Comparison of ENCODE assay signal across 26 cellular contexts in genomic region chr16:85838381-85838780, GRCh38. TPM values are rescaled to one million over a fixed set of nuclear protein-coding genes. Genes with fewer than 3 reads are reported as not detected.
A peak's percentile ranks its signal among the peaks of the same experiment; 100 is the strongest.
DNase-seq lines count a peak whose midpoint lies in the region; ATAC-seq and TF ChIP-seq lines count a peak whose summit lies in the region.
"Had no signal": no experiment of that assay in that cellular context is flagged by ENCODE, and none has a peak within 500 bp of the region (broad histone marks: within the 10 kb centered on the region; RNA-seq: fewer than 3 reads in every experiment).

No MANE protein-coding gene starts in this region.

- peaks cover 0 to 6% of the 10 kb centered on the region in 2 donors for H3K4me1 Mint-ChIP-seq in natural killer cell treated with Interleukin-12 subunit alpha and Interleukin-12 subunit beta and Interleukin-15 and Interleukin-18, amount 100 ng/mL, for 72 hours (ENCODE audit: low read depth in 2 of 2)
- H3K4me1 Mint-ChIP-seq in natural killer cell: peaks cover 0 to 5% of the 10 kb centered on the region in 2 donors
- peaks cover 10% of the 10 kb centered on the region for H3K4me1 Mint-ChIP-seq in memory B cell
- no peaks in the 10 kb centered on the region for H3K4me1 Mint-ChIP-seq in activated T-helper 1 cell treated with anti-CD3 and anti-CD28 coated beads, Interleukin-12 subunit alpha, Interleukin-12 subunit beta, Interleukin-2, Interleukin-4 antibody, amounts not matched to agents 30 ng/mL and 10 ng/mL and 1 ng/mL, durations not matched to agents 14 hours and 24 hours and 36 hours (ENCODE audit: low read depth)
- H3K4me1 Mint-ChIP-seq: activated naive CD8-positive, alpha-beta T cell treated with anti-CD3 and anti-CD28 coated beads, Interleukin-2, amount 50 U/mL, for 24 hours; CD4-positive, alpha-beta memory T cell had no signal

- peaks cover 10 to 16% of the 10 kb centered on the region in 2 donors for H3K27me3 Mint-ChIP-seq in natural killer cell treated with Interleukin-12 subunit alpha and Interleukin-12 subunit beta and Interleukin-15 and Interleukin-18, amount 100 ng/mL, for 72 hours
- H3K27me3 Mint-ChIP-seq in natural killer cell (ENCODE audit: low read depth in 2 of 2): peaks cover 17 to 20% of the 10 kb centered on the region in 2 donors
- H3K27me3 Mint-ChIP-seq in memory B cell: peaks cover 7% of the 10 kb centered on the region
- H3K27me3 Mint-ChIP-seq in activated T-helper 1 cell treated with anti-CD3 and anti-CD28 coated beads, Interleukin-12 subunit alpha, Interleukin-12 subunit beta, Interleukin-2, Interleukin-4 antibody, amounts not matched to agents 30 ng/mL and 10 ng/mL and 1 ng/mL, durations not matched to agents 14 hours and 24 hours and 36 hours (ENCODE audit: insufficient read depth): peaks cover 21% of the 10 kb centered on the region

- TF ChIP-seq CTCF in natural killer cell (IDR thresholded peaks at IDR 0.05): no peak

- H3K9me3 Mint-ChIP-seq in natural killer cell treated with Interleukin-12 subunit alpha and Interleukin-12 subunit beta and Interleukin-15 and Interleukin-18, amount 100 ng/mL, for 72 hours: no peaks in the 10 kb centered on the region
- H3K9me3 Mint-ChIP-seq in natural killer cell (no peaks in the 10 kb centered on the region), memory B cell (peaks cover 2% of the 10 kb centered on the region)
- H3K9me3 Mint-ChIP-seq in activated T-helper 1 cell treated with anti-CD3 and anti-CD28 coated beads, Interleukin-12 subunit alpha, Interleukin-12 subunit beta, Interleukin-2, Interleukin-4 antibody, amounts not matched to agents 30 ng/mL and 10 ng/mL and 1 ng/mL, durations not matched to agents 14 hours and 24 hours and 36 hours: no peaks in the 10 kb centered on the region
- H3K9me3 Mint-ChIP-seq: activated naive CD8-positive, alpha-beta T cell treated with anti-CD3 and anti-CD28 coated beads, Interleukin-2, amount 50 U/mL, for 24 hours; effector memory CD8-positive, alpha-beta T cell had no signal

- intact Hi-C loops in natural killer cell (cut with micrococcal nuclease): no loop called here
- intact Hi-C loops in activated T-helper 1 cell treated with anti-CD3 and anti-CD28 coated beads, Interleukin-12 subunit alpha, Interleukin-12 subunit beta, Interleukin-2, Interleukin-4 antibody, amounts not matched to agents 30 ng/mL and 10 ng/mL and 1 ng/mL, durations not matched to agents 14 hours and 24 hours and 36 hours (cut with micrococcal nuclease): no loop called here

- H3K36me3 Mint-ChIP-seq in natural killer cell treated with Interleukin-12 subunit alpha and Interleukin-12 subunit beta and Interleukin-15 and Interleukin-18, amount 100 ng/mL, for 72 hours: no peaks in the 10 kb centered on the region
- H3K36me3 Mint-ChIP-seq in natural killer cell: no peaks in the 10 kb centered on the region
- H3K36me3 Mint-ChIP-seq in memory B cell: peaks cover 2% of the 10 kb centered on the region
- H3K36me3 Mint-ChIP-seq in activated T-helper 1 cell treated with anti-CD3 and anti-CD28 coated beads, Interleukin-12 subunit alpha, Interleukin-12 subunit beta, Interleukin-2, Interleukin-4 antibody, amounts not matched to agents 30 ng/mL and 10 ng/mL and 1 ng/mL, durations not matched to agents 14 hours and 24 hours and 36 hours (ENCODE audit: low read depth): no peaks in the 10 kb centered on the region
- H3K36me3 Mint-ChIP-seq: CD4-positive, alpha-beta memory T cell had no signal

- no peak for ATAC-seq in natural killer cell treated with Interleukin-12 subunit alpha and Interleukin-12 subunit beta and Interleukin-15 and Interleukin-18, amount 100 ng/mL, for 72 hours
- ATAC-seq in natural killer cell (no peak), memory B cell (ENCODE audit: low read depth) (peak; percentile 17), esophagus mucosa (no peak)
- ATAC-seq: activated naive CD8-positive, alpha-beta T cell treated with anti-CD3 and anti-CD28 coated beads, Interleukin-2, amount 50 U/mL, for 24 hours; effector memory CD8-positive, alpha-beta T cell; PC-3; sciatic nerve; SK-N-SH treated with all-trans-retinoic acid at 6 μM for 48 hours had no signal

- no peak overlapping the region for H3K27ac Mint-ChIP-seq in natural killer cell treated with Interleukin-12 subunit alpha and Interleukin-12 subunit beta and Interleukin-15 and Interleukin-18, amount 100 ng/mL, for 72 hours
- H3K27ac Mint-ChIP-seq in natural killer cell (no peak overlapping the region), memory B cell (no peak overlapping the region)
- no peak overlapping the region for H3K27ac Mint-ChIP-seq in activated T-helper 1 cell treated with anti-CD3 and anti-CD28 coated beads, Interleukin-12 subunit alpha, Interleukin-12 subunit beta, Interleukin-2, Interleukin-4 antibody, amounts not matched to agents 30 ng/mL and 10 ng/mL and 1 ng/mL, durations not matched to agents 14 hours and 24 hours and 36 hours
- H3K27ac Mint-ChIP-seq: activated naive CD8-positive, alpha-beta T cell treated with anti-CD3 and anti-CD28 coated beads, Interleukin-2, amount 50 U/mL, for 24 hours; CD4-positive, alpha-beta memory T cell had no signal

- no peak overlapping the region for H3K4me3 Mint-ChIP-seq in natural killer cell treated with Interleukin-12 subunit alpha and Interleukin-12 subunit beta and Interleukin-15 and Interleukin-18, amount 100 ng/mL, for 72 hours
- no peak overlapping the region for H3K4me3 Mint-ChIP-seq in natural killer cell
- H3K4me3 Mint-ChIP-seq in memory B cell: no peak overlapping the region
- H3K4me3 Mint-ChIP-seq in activated T-helper 1 cell treated with anti-CD3 and anti-CD28 coated beads, Interleukin-12 subunit alpha, Interleukin-12 subunit beta, Interleukin-2, Interleukin-4 antibody, amounts not matched to agents 30 ng/mL and 10 ng/mL and 1 ng/mL, durations not matched to agents 14 hours and 24 hours and 36 hours: no peak overlapping the region
- H3K4me3 Mint-ChIP-seq: activated naive CD8-positive, alpha-beta T cell treated with anti-CD3 and anti-CD28 coated beads, Interleukin-2, amount 50 U/mL, for 24 hours; CD4-positive, alpha-beta memory T cell; effector memory CD8-positive, alpha-beta T cell had no signal

- DNase-seq in natural killer cell treated with Interleukin-12 subunit alpha and Interleukin-12 subunit beta and Interleukin-15 and Interleukin-18, amount 100 ng/mL, for 72 hours (ENCODE audit: low spot score): peak; percentile 51
- DNase-seq in natural killer cell: no peak
- DNase-seq in SKM-1 (lab: John Stamatoyannopoulos, UW; ENCODE audit: unreplicated experiment): peak; percentile 60
- DNase-seq in memory B cell (ENCODE audit: low spot score in 2 of 2): no peak
- DNase-seq in activated T-helper 1 cell treated with anti-CD3 and anti-CD28 coated beads, Interleukin-12 subunit alpha, Interleukin-12 subunit beta, Interleukin-2, Interleukin-4 antibody, amounts not matched to agents 30 ng/mL and 10 ng/mL and 1 ng/mL, durations not matched to agents 14 hours and 24 hours and 36 hours (ENCODE audit: low spot score): no peak
- DNase-seq in NCI-H2107 treated with DMSO at 0.1 percent for 48 hours (lab: John Stamatoyannopoulos, UW; ENCODE audit: unreplicated experiment): no peak
- no peak for DNase-seq in HCEC 1CT
- DNase-seq: activated CD4-positive, alpha-beta T cell treated with anti-CD3 and anti-CD28 coated beads, Interleukin-2, amount 50 U/mL, for 48 hours; activated CD4-positive, CD25-positive, alpha-beta regulatory T cell treated with anti-CD3 and anti-CD28 coated beads, Interleukin-2, amount 50 U/mL, for 72 hours; activated naive CD8-positive, alpha-beta T cell treated with anti-CD3 and anti-CD28 coated beads, Interleukin-2, amount 50 U/mL, for 24 hours; activated T-cell treated with anti-CD3 and anti-CD28 coated beads, Interleukin-2, amount 50 U/mL, for 48 hours; CD4-positive, alpha-beta memory T cell; cortex of kidney; effector memory CD8-positive, alpha-beta T cell; EL; glutamatergic neuron; mesendoderm; MM.1S; NCI-H446; NCI-H82; PC-3; stimulated activated CD4-positive, alpha-beta T cell treated with anti-CD3 and anti-CD28 coated beads, Interleukin-4, amount 100 ng/mL, for 24 hours; transverse colon had no signal

RNA-seq across cellular contexts. Expression of gene COX4I1, which starts 38.9 kb away (rescaled TPM):
- total RNA-seq in natural killer cell treated with Interleukin-12 subunit alpha and Interleukin-12 subunit beta and Interleukin-15 and Interleukin-18, amount 100 ng/mL, for 72 hours: 100 to 1,000 TPM; 326 to 345 TPM
- total RNA-seq in natural killer cell (100 to 1,000 TPM; 338 to 422 (median 410) TPM), esophagus mucosa (511 TPM)
- 544 and 558 TPM in 2 replicates for total RNA-seq in activated T-helper 1 cell treated with anti-CD3 and anti-CD28 coated beads, Interleukin-12 subunit alpha, Interleukin-12 subunit beta, Interleukin-2, Interleukin-4 antibody, amounts not matched to agents 30 ng/mL and 10 ng/mL and 1 ng/mL, durations not matched to agents 14 hours and 24 hours and 36 hours

RNA-seq across cellular contexts. Expression of gene EMC8, which starts 39.0 kb away (rescaled TPM):
- 10 to 100 TPM; 39.9 to 57.9 TPM for total RNA-seq in natural killer cell treated with Interleukin-12 subunit alpha and Interleukin-12 subunit beta and Interleukin-15 and Interleukin-18, amount 100 ng/mL, for 72 hours
- 10 to 100 TPM; 21.2 to 26.4 (median 24.1) TPM for total RNA-seq in natural killer cell
- 49.5 and 51.1 TPM in 2 replicates for total RNA-seq in activated T-helper 1 cell treated with anti-CD3 and anti-CD28 coated beads, Interleukin-12 subunit alpha, Interleukin-12 subunit beta, Interleukin-2, Interleukin-4 antibody, amounts not matched to agents 30 ng/mL and 10 ng/mL and 1 ng/mL, durations not matched to agents 14 hours and 24 hours and 36 hours
- total RNA-seq in esophagus mucosa: 19.3 TPM

Comparison
In these comparisons a context has a peak if more than half of its experiments do, and no peak if none do; other contexts are left out.
1. DNase-seq: peak in natural killer cell treated with Interleukin-12 subunit alpha and Interleukin-12 subunit beta and Interleukin-15 and Interleukin-18, amount 100 ng/mL, for 72 hours (single experiment) and SKM-1 (single experiment); none in natural killer cell (single experiment), memory B cell (0 of 2), activated T-helper 1 cell treated with anti-CD3 and anti-CD28 coated beads, Interleukin-12 subunit alpha, Interleukin-12 subunit beta, Interleukin-2, Interleukin-4 antibody, amounts not matched to agents 30 ng/mL and 10 ng/mL and 1 ng/mL, durations not matched to agents 14 hours and 24 hours and 36 hours (single experiment), NCI-H2107 treated with DMSO at 0.1 percent for 48 hours (single experiment) and HCEC 1CT (single experiment).